ENCODE assay signal across 10 cellular contexts in the genomic region with DNA sequence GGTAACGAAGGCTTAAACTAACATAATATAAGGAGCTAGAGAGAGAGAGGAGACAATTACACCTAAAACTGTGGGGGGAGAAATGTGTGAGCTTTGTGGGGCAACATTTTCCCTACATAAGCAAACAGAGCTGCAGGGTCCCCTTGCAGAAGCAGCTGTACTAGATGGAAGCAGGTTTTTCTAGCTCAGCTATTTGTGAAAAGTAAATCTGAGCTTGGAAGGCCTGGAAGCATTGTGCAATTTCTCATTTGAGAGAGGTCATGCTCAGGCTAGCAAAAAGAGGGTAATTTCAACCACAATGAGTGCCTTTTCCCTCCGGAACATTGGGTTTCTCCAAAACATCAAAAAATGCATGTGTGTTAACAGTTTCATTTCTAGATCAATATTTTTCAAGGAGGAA.
DNase-seq lines count a peak whose midpoint lies in the region; ATAC-seq and TF ChIP-seq lines count a peak whose summit lies in the region.
"Had no signal": no experiment of that assay in that cellular context is flagged by ENCODE, and none has a peak within 500 bp of the region (broad histone marks: within the 10 kb centered on the region; RNA-seq: fewer than 3 reads in every experiment).

No MANE protein-coding gene starts in this region.

- TF ChIP-seq POLR2A in prostate gland (IDR thresholded peaks at IDR 0.05): no peak

- H3K27me3 Mint-ChIP-seq in T-helper 1 cell treated with Interleukin-12 subunit alpha and Interleukin-12 subunit beta and Interleukin-4 antibody, amounts not matched to agents 30 μg/mL and 1 μg/mL, for 36 hours (ENCODE audit: low read depth): no peaks in the 10 kb centered on the region

- no peaks in the 10 kb centered on the region for H3K9me3 ChIP-seq in prostate gland
- H3K9me3 ChIP-seq: BLaER1 treated with 17β-estradiol and CSF1 and Interleukin-3, amounts not matched to agents 10 nM and 100 nM had no signal

- peaks cover 6% of the 10 kb centered on the region for H3K36me3 Mint-ChIP-seq in T-helper 1 cell treated with Interleukin-12 subunit alpha and Interleukin-12 subunit beta and Interleukin-4 antibody, amounts not matched to agents 30 μg/mL and 1 μg/mL, for 36 hours (ENCODE audit: low read depth)

- H3K27me3 ChIP-seq in prostate gland (replicated peaks; ENCODE audit: insufficient read depth): no peaks in the 10 kb centered on the region
- H3K27me3 ChIP-seq: BLaER1 treated with 17β-estradiol and CSF1 and Interleukin-3, amounts not matched to agents 10 nM and 100 nM had no signal

- DNase-seq in T-helper 1 cell (no peak), MV-4-11 (lab: John Stamatoyannopoulos, UW) (peak; percentile 30), fibroblast of peridontal ligament (ENCODE audit: extremely low read depth) (peak; percentile 91), prostate gland (ENCODE audit: low spot score) (peak; percentile 82), CD1c-positive myeloid dendritic cell (ENCODE audit: extremely low spot score) (no peak)
- DNase-seq: Kasumi-1 had no signal

- no peak for TF ChIP-seq CTCF in prostate gland (IDR thresholded peaks at IDR 0.05)

- WGBS in prostate gland: 19% methylated on average over 2 of the region's 2 CpGs

- no peak overlapping the region for H3K4me3 ChIP-seq in prostate gland
- H3K4me3 ChIP-seq: BLaER1 treated with 17β-estradiol and CSF1 and Interleukin-3, amounts not matched to agents 10 nM and 100 nM had no signal

- ATAC-seq in HG03378 (IDR thresholded peaks at IDR 0.05; ENCODE audit: unreplicated experiment) (no peak), HG03460 (IDR thresholded peaks at IDR 0.05; ENCODE audit: unreplicated experiment) (no peak)

- peaks cover 22% of the 10 kb centered on the region for H3K4me1 ChIP-seq in prostate gland (replicated peaks)

- H3K9me3 Mint-ChIP-seq in T-helper 1 cell treated with Interleukin-12 subunit alpha and Interleukin-12 subunit beta and Interleukin-4 antibody, amounts not matched to agents 30 μg/mL and 1 μg/mL, for 36 hours: no peaks in the 10 kb centered on the region

- peaks cover 46% of the 10 kb centered on the region for H3K4me1 Mint-ChIP-seq in T-helper 1 cell treated with Interleukin-12 subunit alpha and Interleukin-12 subunit beta and Interleukin-4 antibody, amounts not matched to agents 30 μg/mL and 1 μg/mL, for 36 hours (ENCODE audit: low read depth)

- H3K4me3 Mint-ChIP-seq in T-helper 1 cell treated with Interleukin-12 subunit alpha and Interleukin-12 subunit beta and Interleukin-4 antibody, amounts not matched to agents 30 μg/mL and 1 μg/mL, for 36 hours: peak overlapping the region; percentile 43

- no peaks in the 10 kb centered on the region for H3K36me3 ChIP-seq in prostate gland
- H3K36me3 ChIP-seq: BLaER1 treated with 17β-estradiol and CSF1 and Interleukin-3, amounts not matched to agents 10 nM and 100 nM had no signal

- H3K27ac Mint-ChIP-seq in T-helper 1 cell treated with Interleukin-12 subunit alpha and Interleukin-12 subunit beta and Interleukin-4 antibody, amounts not matched to agents 30 μg/mL and 1 μg/mL, for 36 hours: peak overlapping the region; percentile 79

- intact Hi-C loops in prostate gland (cut with DNase I): no loop called here

- H3K27ac ChIP-seq in prostate gland: peak overlapping the region; percentile 68 to 79

Comparison
In these comparisons a context has a peak if more than half of its experiments do, and no peak if none do; other contexts are left out.
1. DNase-seq: peak in MV-4-11 (single experiment), fibroblast of peridontal ligament (single experiment) and prostate gland (single experiment); none in T-helper 1 cell (0 of 5) and CD1c-positive myeloid dendritic cell (single experiment).